13 cellular contexts compared by ENCODE assay signal in the genomic region with DNA sequence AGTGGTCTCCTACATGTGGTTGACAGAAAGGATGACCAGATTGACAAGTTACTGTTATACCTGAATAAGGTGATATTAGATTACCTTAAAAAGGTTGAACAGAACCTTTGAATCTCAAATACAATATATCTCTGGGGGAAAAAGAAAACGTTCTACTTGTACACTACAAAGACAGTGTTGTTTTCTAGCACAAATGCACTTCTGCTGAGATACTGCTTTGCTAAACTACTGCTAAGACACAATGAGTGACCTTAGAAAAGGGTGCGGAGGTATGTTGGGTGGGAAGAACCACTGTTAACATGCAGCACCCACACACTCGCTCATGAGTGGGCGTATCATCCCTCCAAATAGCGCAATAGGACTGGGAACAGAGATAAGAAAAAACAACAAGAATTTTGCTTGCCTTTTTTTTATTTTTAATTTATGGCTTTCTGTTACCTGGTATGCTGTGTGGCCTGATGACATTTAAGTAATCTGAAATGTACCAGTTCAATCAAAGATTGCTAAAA. TPM values are rescaled to one million over a fixed set of nuclear protein-coding genes. Genes with fewer than 3 reads are reported as not detected.
DNase-seq lines count a peak whose midpoint lies in the region; ATAC-seq and TF ChIP-seq lines count a peak whose summit lies in the region.
"Had no signal": no experiment of that assay in that cellular context is flagged by ENCODE, and none has a peak within 500 bp of the region (broad histone marks: within the 10 kb centered on the region; RNA-seq: fewer than 3 reads in every experiment).

No MANE protein-coding gene starts in this region.

- H3K27ac Mint-ChIP-seq in activated CD8-positive, alpha-beta memory T cell treated with anti-CD3 and anti-CD28 coated beads, Interleukin-2, amount 10 ng/mL, durations not matched to agents 7 days and 5 days = peak overlapping the region; percentile 9
- H3K27ac Mint-ChIP-seq in activated naive CD8-positive, alpha-beta T cell treated with anti-CD3 and anti-CD28 coated beads, Interleukin-2, amount 10 ng/mL, durations not matched to agents 7 days and 5 days = no peak overlapping the region
- H3K27ac Mint-ChIP-seq in stimulated activated effector memory CD8-positive, alpha-beta T cell treated with anti-CD3 and anti-CD28 coated beads, Interleukin-12 subunit alpha, Interleukin-12 subunit beta, amount 100 ng/mL, for 72 hours = peak overlapping the region; percentile 98

- no peak for DNase-seq in activated CD8-positive, alpha-beta memory T cell treated with anti-CD3 and anti-CD28 coated beads, Interleukin-2, amount 10 ng/mL, durations not matched to agents 7 days and 5 days
- DNase-seq in activated CD8-positive, alpha-beta memory T cell treated with anti-CD3 and anti-CD28 coated beads, Interleukin-2, amount 50 U/mL, for 48 hours = no peak
- DNase-seq in activated naive CD8-positive, alpha-beta T cell treated with anti-CD3 and anti-CD28 coated beads, Interleukin-2, amount 10 ng/mL, durations not matched to agents 7 days and 5 days = no peak
- DNase-seq in stimulated activated effector memory CD8-positive, alpha-beta T cell treated with anti-CD3 and anti-CD28 coated beads, Interleukin-12 subunit alpha, Interleukin-12 subunit beta, amount 100 ng/mL, for 72 hours (ENCODE audit: low spot score in 2 of 2) = no peak
- DNase-seq in substantia nigra (lab: John Stamatoyannopoulos, UW) (no peak), NCI-H82 treated with DMSO at 0.1 percent for 48 hours (lab: John Stamatoyannopoulos, UW; ENCODE audit: unreplicated experiment) (no peak), DMS114 treated with DMSO at 0.1 percent for 48 hours (lab: John Stamatoyannopoulos, UW; ENCODE audit: unreplicated experiment) (no peak)
- DNase-seq: activated gamma-delta T cell; GOT3; stimulated activated CD4-positive, alpha-beta T cell treated with anti-CD3 and anti-CD28 coated beads, Interleukin-4, amount 100 ng/mL, for 4 hours had no signal

- TF ChIP-seq CTCF in Loucy (conservative IDR thresholded peaks at IDR 0.05; ENCODE audit: low read length) = no peak

- no peaks in the 10 kb centered on the region for H3K27me3 Mint-ChIP-seq in activated CD8-positive, alpha-beta memory T cell treated with anti-CD3 and anti-CD28 coated beads, Interleukin-2, amount 10 ng/mL, durations not matched to agents 7 days and 5 days
- H3K27me3 Mint-ChIP-seq in activated naive CD8-positive, alpha-beta T cell treated with anti-CD3 and anti-CD28 coated beads, Interleukin-2, amount 10 ng/mL, durations not matched to agents 7 days and 5 days = no peaks in the 10 kb centered on the region

- peaks cover 76% of the 10 kb centered on the region for H3K36me3 Mint-ChIP-seq in activated CD8-positive, alpha-beta memory T cell treated with anti-CD3 and anti-CD28 coated beads, Interleukin-2, amount 10 ng/mL, durations not matched to agents 7 days and 5 days
- H3K36me3 Mint-ChIP-seq in activated naive CD8-positive, alpha-beta T cell treated with anti-CD3 and anti-CD28 coated beads, Interleukin-2, amount 10 ng/mL, durations not matched to agents 7 days and 5 days = peaks cover 66% of the 10 kb centered on the region
- no peaks in the 10 kb centered on the region for H3K36me3 Mint-ChIP-seq in stimulated activated effector memory CD8-positive, alpha-beta T cell treated with anti-CD3 and anti-CD28 coated beads, Interleukin-12 subunit alpha, Interleukin-12 subunit beta, amount 100 ng/mL, for 72 hours

- peaks cover 8% of the 10 kb centered on the region; the same call in 1 of the 2 replicates for H3F3A ChIP-seq in Loucy (ENCODE audit: low read depth)

- peak overlapping the region; percentile 100 for H3K4me3 Mint-ChIP-seq in activated CD8-positive, alpha-beta memory T cell treated with anti-CD3 and anti-CD28 coated beads, Interleukin-2, amount 10 ng/mL, durations not matched to agents 7 days and 5 days
- peak overlapping the region; percentile 93 for H3K4me3 Mint-ChIP-seq in activated naive CD8-positive, alpha-beta T cell treated with anti-CD3 and anti-CD28 coated beads, Interleukin-2, amount 10 ng/mL, durations not matched to agents 7 days and 5 days
- peak overlapping the region; percentile 97 for H3K4me3 Mint-ChIP-seq in stimulated activated effector memory CD8-positive, alpha-beta T cell treated with anti-CD3 and anti-CD28 coated beads, Interleukin-12 subunit alpha, Interleukin-12 subunit beta, amount 100 ng/mL, for 72 hours

- H3K9me3 ChIP-seq in Loucy (ENCODE audit: insufficient read depth, low read depth, low read length) = no peaks in the 10 kb centered on the region
- H3K9me3 ChIP-seq: neutrophil had no signal

- peaks cover 97% of the 10 kb centered on the region for H3K79me2 ChIP-seq in Loucy (ENCODE audit: insufficient read depth, low read length)

- H2AFZ ChIP-seq in Loucy (ENCODE audit: low read length) = no peak overlapping the region

- POLR2A ChIA-PET in activated naive CD8-positive, alpha-beta T cell treated with anti-CD3 and anti-CD28 coated beads, Interleukin-2, amount 10 ng/mL, durations not matched to agents 7 days and 5 days (lab: Charles Lee) = interaction anchor here (2.0 to 2.7 kb wide), 2 partner anchors 106 to 118 kb away, joined by 5 to 43 read pairs; no protein-coding TSS in a partner anchor

- peaks cover 73% of the 10 kb centered on the region for H4K20me1 ChIP-seq in Loucy (ENCODE audit: insufficient read depth, low read length, poor library complexity, severe bottlenecking)

- no peaks in the 10 kb centered on the region for H3K27me3 ChIP-seq in Loucy (ENCODE audit: insufficient read depth, low read length, poor library complexity, severe bottlenecking)

- peaks cover 72% of the 10 kb centered on the region for H3K4me1 ChIP-seq in Loucy (ENCODE audit: insufficient read depth, low read length, poor library complexity, severe bottlenecking)

- no peaks in the 10 kb centered on the region for H3K36me3 ChIP-seq in Loucy (ENCODE audit: insufficient read depth, low read length)
- H3K36me3 ChIP-seq: neutrophil had no signal

- H3K9me2 ChIP-seq in Loucy (replicated peaks; ENCODE audit: low read depth, low read length) = no peaks in the 10 kb centered on the region

- no peak for ATAC-seq in activated CD8-positive, alpha-beta memory T cell treated with anti-CD3 and anti-CD28 coated beads, Interleukin-2, amount 10 ng/mL, durations not matched to agents 7 days and 5 days
- ATAC-seq in activated naive CD8-positive, alpha-beta T cell treated with anti-CD3 and anti-CD28 coated beads, Interleukin-2, amount 10 ng/mL, durations not matched to agents 7 days and 5 days (ENCODE audit: low read depth) = no peak
- ATAC-seq in stimulated activated effector memory CD8-positive, alpha-beta T cell treated with anti-CD3 and anti-CD28 coated beads, Interleukin-12 subunit alpha, Interleukin-12 subunit beta, amount 100 ng/mL, for 72 hours = no peak

- H3K27ac ChIP-seq in substantia nigra (ENCODE audit: low read depth, low read length, poor library complexity, severe bottlenecking) = no peak overlapping the region
- H3K27ac ChIP-seq: neutrophil, SK-N-MC had no signal

- H3K4me1 Mint-ChIP-seq in activated CD8-positive, alpha-beta memory T cell treated with anti-CD3 and anti-CD28 coated beads, Interleukin-2, amount 10 ng/mL, durations not matched to agents 7 days and 5 days = peaks cover 62% of the 10 kb centered on the region
- peaks cover 57% of the 10 kb centered on the region for H3K4me1 Mint-ChIP-seq in activated naive CD8-positive, alpha-beta T cell treated with anti-CD3 and anti-CD28 coated beads, Interleukin-2, amount 10 ng/mL, durations not matched to agents 7 days and 5 days
- peaks cover 69% of the 10 kb centered on the region for H3K4me1 Mint-ChIP-seq in stimulated activated effector memory CD8-positive, alpha-beta T cell treated with anti-CD3 and anti-CD28 coated beads, Interleukin-12 subunit alpha, Interleukin-12 subunit beta, amount 100 ng/mL, for 72 hours

- peak overlapping the region; percentile 96 for H3K4me3 ChIP-seq in Loucy (ENCODE audit: low read length, poor library complexity, severe bottlenecking)
- H3K4me3 ChIP-seq: SK-N-MC had no signal

- H3K9me3 Mint-ChIP-seq in activated CD8-positive, alpha-beta memory T cell treated with anti-CD3 and anti-CD28 coated beads, Interleukin-2, amount 10 ng/mL, durations not matched to agents 7 days and 5 days (ENCODE audit: low read depth) = no peaks in the 10 kb centered on the region
- H3K9me3 Mint-ChIP-seq in activated naive CD8-positive, alpha-beta T cell treated with anti-CD3 and anti-CD28 coated beads, Interleukin-2, amount 10 ng/mL, durations not matched to agents 7 days and 5 days = no peaks in the 10 kb centered on the region
- H3K9me3 Mint-ChIP-seq in stimulated activated effector memory CD8-positive, alpha-beta T cell treated with anti-CD3 and anti-CD28 coated beads, Interleukin-12 subunit alpha, Interleukin-12 subunit beta, amount 100 ng/mL, for 72 hours = no peaks in the 10 kb centered on the region

- peak overlapping the region; percentile 97 for H3K4me2 ChIP-seq in Loucy (ENCODE audit: low read depth, low read length, poor library complexity, severe bottlenecking)

- CTCF ChIA-PET in activated CD8-positive, alpha-beta memory T cell treated with anti-CD3 and anti-CD28 coated beads, Interleukin-2, amount 10 ng/mL, durations not matched to agents 7 days and 5 days (lab: Charles Lee) = interaction anchor here (1.2 to 1.4 kb wide), 3 partner anchors 13 to 296 kb away, joined by 3 read pairs; no protein-coding TSS in a partner anchor

- H3K9ac ChIP-seq in Loucy (ENCODE audit: low read depth, low read length, poor library complexity, severe bottlenecking) = peak overlapping the region; percentile 39

RNA-seq across cellular contexts. Expression of gene BCL2, which starts 6.1 kb away (rescaled TPM):
- total RNA-seq in activated CD8-positive, alpha-beta memory T cell treated with anti-CD3 and anti-CD28 coated beads, Interleukin-2, amount 10 ng/mL, durations not matched to agents 7 days and 5 days = 100 to 1,000 TPM; 118 to 143 TPM
- total RNA-seq in activated naive CD8-positive, alpha-beta T cell treated with anti-CD3 and anti-CD28 coated beads, Interleukin-2, amount 10 ng/mL, durations not matched to agents 7 days and 5 days = 100 to 1,000 TPM; 121 to 128 TPM

RNA-seq across cellular contexts. Expression of gene KDSR, which starts 53.5 kb away (rescaled TPM):
- total RNA-seq in activated CD8-positive, alpha-beta memory T cell treated with anti-CD3 and anti-CD28 coated beads, Interleukin-2, amount 10 ng/mL, durations not matched to agents 7 days and 5 days = 10 to 100 TPM; 34.6 to 48.4 TPM
- total RNA-seq in activated naive CD8-positive, alpha-beta T cell treated with anti-CD3 and anti-CD28 coated beads, Interleukin-2, amount 10 ng/mL, durations not matched to agents 7 days and 5 days = 10 to 100 TPM; 48.1 to 50.1 TPM
